ENCODE assay signal across 14 cellular contexts in the genomic region with DNA sequence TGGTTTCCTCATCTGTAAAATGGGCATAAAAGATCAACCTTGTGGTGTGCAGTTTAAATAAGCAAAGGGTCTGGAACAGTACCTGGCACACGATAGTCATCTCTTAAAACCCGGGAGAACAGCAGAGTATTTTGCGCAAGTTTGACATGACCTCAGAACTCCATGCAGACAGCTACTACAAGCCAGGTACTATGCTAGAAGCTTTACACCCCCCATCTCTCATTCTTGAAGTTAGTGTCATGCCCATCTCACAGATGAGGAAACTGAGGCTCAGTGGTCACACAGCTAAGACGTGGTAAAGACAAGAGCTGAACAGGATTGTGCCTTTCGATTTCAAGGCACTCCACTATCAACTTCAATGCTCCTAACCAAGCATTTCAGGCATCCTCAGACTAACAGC.
A peak's percentile ranks its signal among the peaks of the same experiment; 100 is the strongest.
DNase-seq lines count a peak whose midpoint lies in the region; ATAC-seq, FAIRE-seq and TF ChIP-seq lines count a peak whose summit lies in the region.
"Had no signal": no experiment of that assay in that cellular context is flagged by ENCODE, and none has a peak within 500 bp of the region (broad histone marks: within the 10 kb centered on the region; RNA-seq: fewer than 3 reads in every experiment).

No MANE protein-coding gene starts in this region.

- ATAC-seq in HepG2 (no peak), right lobe of liver (no peak), PC-3 (no peak)
- ATAC-seq in naive thymus-derived CD4-positive, alpha-beta T cell = no peak

- 99% methylated on average over 5 of the region's 5 CpGs for WGBS in HepG2 (ENCODE audit: low lambda C conversion rate)
- WGBS in right lobe of liver (ENCODE audit: insufficient coverage, low coverage, low lambda C conversion rate, missing lambda C conversion rate) = 82% methylated on average over 4 of the region's 5 CpGs

- intact Hi-C loops in HepG2 (cut with micrococcal nuclease; ENCODE audit: unreplicated experiment) = no loop called here
- intact Hi-C loops in right lobe of liver (cut with DNase I) = no loop called here
- intact Hi-C loops in naive thymus-derived CD4-positive, alpha-beta T cell (cut with micrococcal nuclease) = no loop called here
- intact Hi-C loops in uterus (cut with DNase I; ENCODE audit: low total_unique reads) = no loop called here
- intact Hi-C loops in PC-3 (cut with micrococcal nuclease) = no loop called here

- H3K36me3 ChIP-seq in HepG2 (replicated peaks in 1 of 2; ENCODE audit: control insufficient read depth in 1 of 2, insufficient read depth in 2 of 2, low read length in 2 of 2) (peaks cover 1 to 8% of the 10 kb centered on the region in 2 experiments; a peak in 4 of 5 replicates), right lobe of liver (peaks cover 0 to 3% (median 0%) of the 10 kb centered on the region in 4 donors), astrocyte (ENCODE audit: insufficient read depth, low read length) (no peaks in the 10 kb centered on the region), uterus (no peaks in the 10 kb centered on the region), PC-3 (ENCODE audit: low read depth, low read length) (peaks cover 5% of the 10 kb centered on the region; the same call in 1 of the 2 replicates)
- H3K36me3 ChIP-seq in naive thymus-derived CD4-positive, alpha-beta T cell (ENCODE audit: control insufficient read depth in 2 of 3, insufficient read depth in 3 of 3, low read length in 3 of 3) = peaks cover 0 to 18% (median 0%) of the 10 kb centered on the region in 3 experiments
- H3K36me3 ChIP-seq: left ventricle myocardium inferior had no signal

- H3K4me1 ChIP-seq in HepG2 (ENCODE audit: insufficient read depth, low read length) = peaks cover 71% of the 10 kb centered on the region
- peaks cover 0 to 15% (median 3%) of the 10 kb centered on the region in 4 donors for H3K4me1 ChIP-seq in right lobe of liver
- H3K4me1 ChIP-seq in astrocyte (ENCODE audit: insufficient read depth, low read length) = peaks cover 32% of the 10 kb centered on the region
- peaks cover 0 to 35% of the 10 kb centered on the region in 2 donors for H3K4me1 ChIP-seq in naive thymus-derived CD4-positive, alpha-beta T cell (ENCODE audit: control insufficient read depth in 2 of 2, insufficient read depth in 2 of 2, low read length in 2 of 2)
- peaks cover 10 to 15% of the 10 kb centered on the region in 2 donors for H3K4me1 ChIP-seq in uterus
- H3K4me1 ChIP-seq in PC-3 (ENCODE audit: insufficient read depth, low read length) = no peaks in the 10 kb centered on the region

- BruUV-seq in HepG2 (replicated peaks; lab: Mats Ljungman, UMichigan) (no TSS peak), PC-3 (replicated peaks; lab: Mats Ljungman, UMichigan) (no TSS peak)

- peaks cover 21% of the 10 kb centered on the region for H3K36me3 Mint-ChIP-seq in astrocyte (ENCODE audit: low read depth, unreplicated experiment)
- peaks cover 0 to 20% (median 3%) of the 10 kb centered on the region in 5 donors for H3K36me3 Mint-ChIP-seq in naive thymus-derived CD4-positive, alpha-beta T cell

- CTCF ChIA-PET in HepG2 (lab: Yijun Ruan, JAX; ENCODE audit: low intra/inter-chr PET ratio, low total read pairs) (no interaction called here), PC-3 (lab: Charles Lee) (no interaction called here)
- CTCF ChIA-PET in naive thymus-derived CD4-positive, alpha-beta T cell (lab: Charles Lee) = interaction anchor here (0.7 to 1.0 kb wide), 2 partner anchors 19 to 184 kb away, joined by 3 to 4 read pairs; no protein-coding TSS in a partner anchor

- H3K79me2 ChIP-seq in HepG2 (ENCODE audit: insufficient read depth, low read length) (peaks cover 41% of the 10 kb centered on the region), astrocyte (ENCODE audit: insufficient read depth, low read length) (peaks cover 96% of the 10 kb centered on the region), PC-3 (ENCODE audit: low read length) (peaks cover 49% of the 10 kb centered on the region)

- POLR2A ChIA-PET in HepG2 (lab: Yijun Ruan, JAX) (no interaction called here), PC-3 (lab: Charles Lee; ENCODE audit: unreplicated experiment) (no interaction called here)
- POLR2A ChIA-PET in naive thymus-derived CD4-positive, alpha-beta T cell (lab: Charles Lee) = interaction anchor here (0.6 to 1.0 kb wide), 3 partner anchors 34 to 694 kb away, joined by 3 to 5 read pairs (median 3); no protein-coding TSS in a partner anchor

- H3K9me3 Mint-ChIP-seq in astrocyte (ENCODE audit: unreplicated experiment) = peaks cover 4% of the 10 kb centered on the region
- no peaks in the 10 kb centered on the region for H3K9me3 Mint-ChIP-seq in naive thymus-derived CD4-positive, alpha-beta T cell
- H3K9me3 Mint-ChIP-seq: activated CD4-positive, alpha-beta T cell treated with anti-CD3 and anti-CD28 coated beads, Interleukin-2, amount 10 ng/mL, durations not matched to agents 7 days and 5 days had no signal

- no peak overlapping the region for H3K4me3 Mint-ChIP-seq in astrocyte (ENCODE audit: unreplicated experiment)
- H3K4me3 Mint-ChIP-seq in naive thymus-derived CD4-positive, alpha-beta T cell = peak overlapping the region in 7 of 10 donors; percentile 12 to 70 (median 42)
- H3K4me3 Mint-ChIP-seq: activated CD4-positive, alpha-beta T cell treated with anti-CD3 and anti-CD28 coated beads, Interleukin-2, amount 10 ng/mL, durations not matched to agents 7 days and 5 days had no signal

- peak overlapping the region; percentile 18 for H3K27ac Mint-ChIP-seq in astrocyte (ENCODE audit: unreplicated experiment)
- H3K27ac Mint-ChIP-seq in naive thymus-derived CD4-positive, alpha-beta T cell = peak overlapping the region in 8 of 9 donors; percentile 58 to 87 (median 83)

- H3K4me1 Mint-ChIP-seq in astrocyte (ENCODE audit: low read depth, unreplicated experiment) = peaks cover 57% of the 10 kb centered on the region
- H3K4me1 Mint-ChIP-seq in naive thymus-derived CD4-positive, alpha-beta T cell = peaks cover 48 to 93% (median 91%) of the 10 kb centered on the region in 7 donors

- TF ChIP-seq EP300 in HepG2 (IDR thresholded peaks at IDR 0.05; ENCODE audit: low read depth in 2 of 2, low read length in 2 of 2) (no peak), HepG2 (CRISPR knock-in tag; IDR thresholded peaks at IDR 0.05; ENCODE audit: borderline replicate concordance) (no peak)

- H3K27ac ChIP-seq in HepG2 (ENCODE audit: extremely low read length, insufficient read depth, low read length) (no peak overlapping the region), right lobe of liver (no peak overlapping the region), astrocyte (ENCODE audit: low read depth, low read length) (no peak overlapping the region), uterus (peak overlapping the region; percentile 71 to 72), PC-3 (ENCODE audit: low read length) (no peak overlapping the region)
- peak overlapping the region; percentile 38 for H3K27ac ChIP-seq in naive thymus-derived CD4-positive, alpha-beta T cell (ENCODE audit: low read depth, low read length)

- no peak overlapping the region for H3K4me3 ChIP-seq in HepG2 (replicated peaks in 1 of 3; ENCODE audit: insufficient read depth in 1 of 3, low read depth in 2 of 3, low read length in 3 of 3)
- no peak overlapping the region for H3K4me3 ChIP-seq in right lobe of liver
- H3K4me3 ChIP-seq in astrocyte (ENCODE audit: insufficient read depth, low read depth, low read length) = no peak overlapping the region
- no peak overlapping the region for H3K4me3 ChIP-seq in naive thymus-derived CD4-positive, alpha-beta T cell (ENCODE audit: low read length)
- no peak overlapping the region for H3K4me3 ChIP-seq in uterus
- H3K4me3 ChIP-seq in PC-3 (ENCODE audit: low read length) = no peak overlapping the region
- H3K4me3 ChIP-seq: left ventricle myocardium inferior had no signal

- no peak overlapping the region for H2AFZ ChIP-seq in HepG2 (ENCODE audit: low read length)
- no peak overlapping the region for H2AFZ ChIP-seq in astrocyte (ENCODE audit: low read depth, low read length)
- no peak overlapping the region for H2AFZ ChIP-seq in PC-3 (ENCODE audit: low read length)

- no peaks in the 10 kb centered on the region for H3K9me3 ChIP-seq in HepG2 (ENCODE audit: low read length)
- H3K9me3 ChIP-seq in right lobe of liver = no peaks in the 10 kb centered on the region
- H3K9me3 ChIP-seq in astrocyte (ENCODE audit: insufficient read depth, low read depth, low read length) = no peaks in the 10 kb centered on the region
- H3K9me3 ChIP-seq in naive thymus-derived CD4-positive, alpha-beta T cell (ENCODE audit: control insufficient read depth in 2 of 3, low read length in 3 of 3) = no peaks in the 10 kb centered on the region
- H3K9me3 ChIP-seq in uterus = no peaks in the 10 kb centered on the region
- no peaks in the 10 kb centered on the region for H3K9me3 ChIP-seq in PC-3 (ENCODE audit: low read length)
- H3K9me3 ChIP-seq: left ventricle myocardium inferior had no signal

- no peak for DNase-seq in HepG2 (ENCODE audit: low spot score)
- DNase-seq in right lobe of liver = no peak
- no peak for DNase-seq in astrocyte (ENCODE audit: low read depth)
- DNase-seq in naive thymus-derived CD4-positive, alpha-beta T cell = no peak
- no peak for DNase-seq in uterus
- DNase-seq in PC-3 = no peak
- DNase-seq in stimulated activated naive CD4-positive, alpha-beta T cell (lab: John Stamatoyannopoulos, UW) = no peak
- DNase-seq in cortex of kidney (lab: John Stamatoyannopoulos, UW) = no peak
- DNase-seq: activated CD4-positive, alpha-beta T cell treated with anti-CD3 and anti-CD28 coated beads, Interleukin-2, amount 10 ng/mL, durations not matched to agents 7 days and 5 days; central memory CD4-positive, alpha-beta T cell; foreskin melanocyte; Karpas-422; left ventricle myocardium inferior; NCI-H1417 treated with DMSO at 0.1 percent for 48 hours had no signal

- H3K9ac ChIP-seq in HepG2 (ENCODE audit: insufficient read depth, low read depth, low read length) (no peak overlapping the region), astrocyte (ENCODE audit: low read length) (no peak overlapping the region), PC-3 (ENCODE audit: low read length) (no peak overlapping the region)

- H3K9me2 ChIP-seq in PC-3 (replicated peaks; ENCODE audit: low read length) = no peaks in the 10 kb centered on the region

- H3K27me3 Mint-ChIP-seq in astrocyte (ENCODE audit: low read depth, unreplicated experiment) = no peaks in the 10 kb centered on the region
- no peaks in the 10 kb centered on the region for H3K27me3 Mint-ChIP-seq in naive thymus-derived CD4-positive, alpha-beta T cell
- H3K27me3 Mint-ChIP-seq: activated CD4-positive, alpha-beta T cell treated with anti-CD3 and anti-CD28 coated beads, Interleukin-2, amount 10 ng/mL, durations not matched to agents 7 days and 5 days had no signal

- H3K4me2 ChIP-seq in HepG2 (ENCODE audit: low read depth, low read length) = no peak overlapping the region
- peak overlapping the region; percentile 56 for H3K4me2 ChIP-seq in astrocyte (ENCODE audit: low read length)
- no peak overlapping the region for H3K4me2 ChIP-seq in PC-3 (ENCODE audit: low read length)

- TF ChIP-seq RAD21 in HepG2 (CRISPR knock-in tag; IDR thresholded peaks at IDR 0.05) = no peak

- TF ChIP-seq CTCF in HepG2 (CRISPR knock-in tag; IDR thresholded peaks at IDR 0.05) = no peak
- no peak for TF ChIP-seq CTCF in right lobe of liver (IDR thresholded peaks at IDR 0.05)
- TF ChIP-seq CTCF in astrocyte (IDR thresholded peaks at IDR 0.05; ENCODE audit: insufficient read depth, low read depth, low read length) = no peak
- no peak for TF ChIP-seq CTCF in uterus (IDR thresholded peaks at IDR 0.05)
- no peak for TF ChIP-seq CTCF in PC-3 (conservative IDR thresholded peaks at IDR 0.05; ENCODE audit: low read depth, low read length)

- H3F3A ChIP-seq in PC-3 (ENCODE audit: low read length, unreplicated experiment) = no peaks in the 10 kb centered on the region

- TF ChIP-seq POLR2A in HepG2 (IDR thresholded peaks at IDR 0.05; ENCODE audit: insufficient read depth in 1 of 2, low read depth in 2 of 2, low read length in 2 of 2) (no peak), right lobe of liver (IDR thresholded peaks at IDR 0.05) (no peak), uterus (IDR thresholded peaks at IDR 0.05) (no peak)

- peaks cover 6% of the 10 kb centered on the region; the same call in 1 of the 2 replicates for H4K20me1 ChIP-seq in HepG2 (ENCODE audit: insufficient read depth, low read length)
- peaks cover 96% of the 10 kb centered on the region for H4K20me1 ChIP-seq in astrocyte (ENCODE audit: insufficient read depth, low read length)
- H4K20me1 ChIP-seq in PC-3 (ENCODE audit: low read length) = 0 out of 2 replicates have a peak, but pooled peaks cover 4% of the 10 kb centered on the region

- in situ Hi-C loops in HepG2 (cut with HindIII; ENCODE audit: extremely low pct_ligation_motif_present, low pct_unique_long_range_greater_than_20kb) = no loop called here

- no peak for FAIRE-seq in HepG2 (lab: Jason Lieb, UNC)
- no peak for FAIRE-seq in astrocyte (lab: Jason Lieb, UNC)

- no peaks in the 10 kb centered on the region for H3K27me3 ChIP-seq in HepG2 (ENCODE audit: control insufficient read depth in 1 of 2, insufficient read depth in 2 of 2, low read length in 2 of 2)
- H3K27me3 ChIP-seq in right lobe of liver = no peaks in the 10 kb centered on the region
- H3K27me3 ChIP-seq in astrocyte (ENCODE audit: insufficient read depth, low read length) = no peaks in the 10 kb centered on the region
- no peaks in the 10 kb centered on the region for H3K27me3 ChIP-seq in naive thymus-derived CD4-positive, alpha-beta T cell (ENCODE audit: control insufficient read depth in 2 of 2, insufficient read depth in 2 of 2, low read length in 2 of 2)
- H3K27me3 ChIP-seq in uterus = no peaks in the 10 kb centered on the region
- no peaks in the 10 kb centered on the region for H3K27me3 ChIP-seq in PC-3 (ENCODE audit: low read length)

Comparison
In these comparisons a context has a peak if more than half of its experiments do, and no peak if none do; other contexts are left out.
1. H3K27ac ChIP-seq: peak in naive thymus-derived CD4-positive, alpha-beta T cell (single experiment) and uterus (2 of 2); none in HepG2 (single experiment), right lobe of liver (0 of 3), astrocyte (single experiment) and PC-3 (single experiment).